9 cellular contexts compared by ENCODE assay signal in the genomic region with DNA sequence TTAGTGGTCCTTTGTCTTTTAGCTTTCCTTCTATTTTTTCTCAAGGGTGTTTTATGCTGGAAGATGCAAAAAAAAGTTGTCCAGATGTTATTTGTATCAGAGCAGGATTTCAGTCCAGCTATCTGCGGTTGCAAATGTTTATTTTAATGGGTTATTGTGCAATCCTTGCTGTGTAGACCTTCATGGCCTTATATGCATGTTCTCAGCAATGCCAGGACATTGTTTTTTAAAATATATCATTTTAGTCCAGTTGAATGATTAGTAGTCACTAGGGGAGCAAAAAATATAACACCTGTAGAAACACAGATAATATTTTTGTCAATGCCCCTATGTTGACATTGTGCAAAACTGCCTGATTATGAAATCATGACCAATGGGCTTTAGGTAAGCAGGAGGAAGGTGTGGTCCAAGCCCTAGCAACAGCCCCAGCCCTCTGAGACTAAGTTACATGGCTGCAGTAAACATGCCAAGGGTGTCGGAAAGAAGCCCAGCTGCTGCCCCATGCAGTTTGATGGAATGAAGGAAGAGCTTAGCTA.
DNase-seq lines count a peak whose midpoint lies in the region; ATAC-seq, FAIRE-seq and TF ChIP-seq lines count a peak whose summit lies in the region.
"Had no signal": no experiment of that assay in that cellular context is flagged by ENCODE, and none has a peak within 500 bp of the region (broad histone marks: within the 10 kb centered on the region; RNA-seq: fewer than 3 reads in every experiment).

No MANE protein-coding gene starts in this region.

- H3K9ac ChIP-seq in K562 (ENCODE audit: insufficient read depth in 1 of 2, low read depth in 2 of 2, low read length in 2 of 2), result no peak overlapping the region
- H3K9ac ChIP-seq in HepG2 (ENCODE audit: insufficient read depth, low read depth, low read length), result no peak overlapping the region

- H3K9me3 ChIP-seq in K562 (replicated peaks; ENCODE audit: control insufficient read depth, insufficient read depth, low read depth, low read length) (no peaks in the 10 kb centered on the region), HepG2 (ENCODE audit: low read length) (no peaks in the 10 kb centered on the region), transverse colon (no peaks in the 10 kb centered on the region)

- no peak overlapping the region for H3K4me3 ChIP-seq in K562
- no peak overlapping the region for H3K4me3 ChIP-seq in HepG2 (replicated peaks in 1 of 3; ENCODE audit: insufficient read depth in 1 of 3, low read depth in 2 of 3, low read length in 3 of 3)
- no peak overlapping the region for H3K4me3 ChIP-seq in transverse colon

- TF ChIP-seq RAD21 in K562 (CRISPR knock-in tag; conservative IDR thresholded peaks at IDR 0.05 in 1 of 2, IDR thresholded peaks at IDR 0.05 in 1 of 2), result no peak
- no peak for TF ChIP-seq RAD21 in HepG2 (CRISPR knock-in tag; IDR thresholded peaks at IDR 0.05)

- POLR2A ChIA-PET in K562 (lab: Yijun Ruan, JAX), result no interaction called here
- POLR2A ChIA-PET in HepG2 (lab: Yijun Ruan, JAX), result no interaction called here

- TF ChIP-seq EP300 in K562 (IDR thresholded peaks at IDR 0.05; ENCODE audit: low read length), result no peak
- no peak for TF ChIP-seq EP300 in HepG2 (IDR thresholded peaks at IDR 0.05; ENCODE audit: low read depth in 2 of 2, low read length in 2 of 2)
- TF ChIP-seq EP300 in HepG2 (CRISPR knock-in tag; IDR thresholded peaks at IDR 0.05; ENCODE audit: borderline replicate concordance), result no peak
- no peak for TF ChIP-seq EP300 in transverse colon (IDR thresholded peaks at IDR 0.05; ENCODE audit: low read depth)

- FAIRE-seq in K562 (lab: Jason Lieb, UNC), result no peak
- FAIRE-seq in HepG2 (lab: Jason Lieb, UNC), result no peak

- no peaks in the 10 kb centered on the region for H3K4me1 ChIP-seq in K562 (replicated peaks in 1 of 2; ENCODE audit: control insufficient read depth in 2 of 2, insufficient read depth in 2 of 2, low read length in 2 of 2)
- no peaks in the 10 kb centered on the region for H3K4me1 ChIP-seq in HepG2 (ENCODE audit: insufficient read depth, low read length)
- peaks cover 0 to 3% (median 0%) of the 10 kb centered on the region in 4 donors for H3K4me1 ChIP-seq in transverse colon

- intact Hi-C loops in K562 (cut with micrococcal nuclease) (no loop called here), HepG2 (cut with micrococcal nuclease; ENCODE audit: unreplicated experiment) (no loop called here), transverse colon (cut with DNase I; ENCODE audit: low total_unique reads) (no loop called here)

- BruUV-seq in K562 (replicated peaks; lab: Mats Ljungman, UMichigan) (no TSS peak), HepG2 (replicated peaks; lab: Mats Ljungman, UMichigan) (no TSS peak)

- no peaks in the 10 kb centered on the region for H3K9me1 ChIP-seq in K562 (ENCODE audit: control insufficient read depth, insufficient read depth, low read length)

- H3K27ac ChIP-seq in K562 (ENCODE audit: extremely low read depth, low read depth, low read length) (no peak overlapping the region), HepG2 (ENCODE audit: extremely low read length, insufficient read depth, low read length) (no peak overlapping the region), transverse colon (peak overlapping the region in 2 of 4 donors; percentile 39 to 42)

- H2AFZ ChIP-seq in K562 (ENCODE audit: low read depth, low read length), result 0 out of 2 replicates have a peak overlapping the region, but pooled peaks have one; percentile 9
- H2AFZ ChIP-seq in HepG2 (ENCODE audit: low read length), result no peak overlapping the region

- H4K20me1 ChIP-seq in K562 (replicated peaks; ENCODE audit: control insufficient read depth, insufficient read depth, low read length) (no peaks in the 10 kb centered on the region), HepG2 (ENCODE audit: insufficient read depth, low read length) (no peaks in the 10 kb centered on the region)

- no peaks in the 10 kb centered on the region for H3K27me3 ChIP-seq in K562 (ENCODE audit: control insufficient read depth in 2 of 2, insufficient read depth in 2 of 2, low read length in 2 of 2)
- H3K27me3 ChIP-seq in HepG2 (ENCODE audit: control insufficient read depth in 1 of 2, insufficient read depth in 2 of 2, low read length in 2 of 2), result no peaks in the 10 kb centered on the region
- H3K27me3 ChIP-seq in transverse colon, result no peaks in the 10 kb centered on the region

- CTCF ChIA-PET in K562 (lab: Yijun Ruan, JAX; ENCODE audit: low intra/inter-chr PET ratio), result no interaction called here
- CTCF ChIA-PET in HepG2 (lab: Yijun Ruan, JAX; ENCODE audit: low intra/inter-chr PET ratio, low total read pairs), result no interaction called here

- TF ChIP-seq CTCF in K562 (IDR thresholded peaks at IDR 0.05 in 2 of 3, conservative IDR thresholded peaks at IDR 0.05 in 1 of 3; ENCODE audit: insufficient read depth in 2 of 3, low read depth in 1 of 3, low read length in 3 of 3), result no peak
- TF ChIP-seq CTCF in HepG2 (CRISPR knock-in tag; IDR thresholded peaks at IDR 0.05), result no peak
- no peak for TF ChIP-seq CTCF in transverse colon (IDR thresholded peaks at IDR 0.05)

- H3K4me2 ChIP-seq in K562 (ENCODE audit: insufficient read depth, low read length), result no peak overlapping the region
- no peak overlapping the region for H3K4me2 ChIP-seq in HepG2 (ENCODE audit: low read depth, low read length)

- H3K79me2 ChIP-seq in K562 (ENCODE audit: control insufficient read depth, insufficient read depth, low read length), result no peaks in the 10 kb centered on the region
- no peaks in the 10 kb centered on the region for H3K79me2 ChIP-seq in HepG2 (ENCODE audit: insufficient read depth, low read length)

- in situ Hi-C loops in K562 (cut with MboI), result no loop called here
- in situ Hi-C loops in HepG2 (cut with HindIII; ENCODE audit: extremely low pct_ligation_motif_present, low pct_unique_long_range_greater_than_20kb), result no loop called here
- in situ Hi-C loops in transverse colon (cut with MboI; ENCODE audit: low pct_ligation_motif_present in 1 of 4, low pct_unique_long_range_greater_than_20kb in 1 of 4, low sequenced_read_pairs in 3 of 4), result no loop called here

- H3K36me3 ChIP-seq in K562 (ENCODE audit: control insufficient read depth, insufficient read depth, low read length) (no peaks in the 10 kb centered on the region), HepG2 (replicated peaks in 1 of 2; ENCODE audit: control insufficient read depth in 1 of 2, insufficient read depth in 2 of 2, low read length in 2 of 2) (no peaks in the 10 kb centered on the region), transverse colon (no peaks in the 10 kb centered on the region)

- 15% methylated on average over 2 of the region's 2 CpGs for WGBS in K562 (ENCODE audit: insufficient coverage, low coverage, missing lambda C conversion rate)
- WGBS in HepG2 (ENCODE audit: low lambda C conversion rate), result 9% methylated on average over 2 of the region's 2 CpGs
- 41 to 55% methylated on average over 2 of the region's 2 CpGs for WGBS in transverse colon (ENCODE audit: low coverage in 1 of 2), 2 donors

- TF ChIP-seq POLR2A in K562 (conservative IDR thresholded peaks at IDR 0.05) (no peak), HepG2 (IDR thresholded peaks at IDR 0.05; ENCODE audit: insufficient read depth in 1 of 2, low read depth in 2 of 2, low read length in 2 of 2) (no peak), transverse colon (IDR thresholded peaks at IDR 0.05) (no peak)

- DNase-seq in HuH-7.5 (ENCODE audit: low spot score), result peak; percentile 15
- no peak for DNase-seq in K562 (ENCODE audit: extremely low read depth in 1 of 4, low spot score in 3 of 4)
- no peak for DNase-seq in HepG2 (ENCODE audit: low spot score)
- DNase-seq in transverse colon, result peak; percentile 24
- DNase-seq in OCI-M2 (lab: John Stamatoyannopoulos, UW; ENCODE audit: unreplicated experiment), result no peak
- no peak for DNase-seq in stimulated activated CD4-positive, alpha-beta T cell treated with anti-CD3 and anti-CD28 coated beads, Interleukin-12 subunit alpha, Interleukin-12 subunit beta, amount 100 ng/mL, for 4 hours
- DNase-seq: activated naive CD4-positive, alpha-beta T cell treated with Interleukin-2 at 50 U/mL for 16 hours; NCI-H1092 had no signal

- ATAC-seq in K562 (no peak; the same call in 2 of the 3 replicates), HepG2 (no peak), HG03354 (IDR thresholded peaks at IDR 0.05; ENCODE audit: poor library complexity, severe bottlenecking, unreplicated experiment) (no peak)

TF ChIP-seq in K562, 482 proteins besides CTCF, POLR2A, EP300 and RAD21 (continues in another document):
- TF ChIP-seq, protein P1, sequence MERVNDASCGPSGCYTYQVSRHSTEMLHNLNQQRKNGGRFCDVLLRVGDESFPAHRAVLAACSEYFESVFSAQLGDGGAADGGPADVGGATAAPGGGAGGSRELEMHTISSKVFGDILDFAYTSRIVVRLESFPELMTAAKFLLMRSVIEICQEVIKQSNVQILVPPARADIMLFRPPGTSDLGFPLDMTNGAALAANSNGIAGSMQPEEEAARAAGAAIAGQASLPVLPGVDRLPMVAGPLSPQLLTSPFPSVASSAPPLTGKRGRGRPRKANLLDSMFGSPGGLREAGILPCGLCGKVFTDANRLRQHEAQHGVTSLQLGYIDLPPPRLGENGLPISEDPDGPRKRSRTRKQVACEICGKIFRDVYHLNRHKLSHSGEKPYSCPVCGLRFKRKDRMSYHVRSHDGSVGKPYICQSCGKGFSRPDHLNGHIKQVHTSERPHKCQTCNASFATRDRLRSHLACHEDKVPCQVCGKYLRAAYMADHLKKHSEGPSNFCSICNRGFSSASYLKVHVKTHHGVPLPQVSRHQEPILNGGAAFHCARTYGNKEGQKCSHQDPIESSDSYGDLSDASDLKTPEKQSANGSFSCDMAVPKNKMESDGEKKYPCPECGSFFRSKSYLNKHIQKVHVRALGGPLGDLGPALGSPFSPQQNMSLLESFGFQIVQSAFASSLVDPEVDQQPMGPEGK (CRISPR knock-in tag; IDR thresholded peaks at IDR 0.05; ENCODE audit: borderline replicate concordance), result no peak
- TF ChIP-seq CEBPB (tag; IDR thresholded peaks at IDR 0.05), result peak; percentile 91

TF ChIP-seq in HepG2, 621 proteins besides CTCF, POLR2A, EP300 and RAD21:
- TF ChIP-seq CEBPG (CRISPR knock-in tag; IDR thresholded peaks at IDR 0.05) (peak; percentile 54), CEBPB (IDR thresholded peaks at IDR 0.05; ENCODE audit: borderline replicate concordance, low read depth, low read length) (peak; percentile 87), KAT8 (CRISPR knock-in tag; IDR thresholded peaks at IDR 0.05) (no peak)

Comparison
In these comparisons a context has a peak if more than half of its experiments do, and no peak if none do; other contexts are left out.
1. DNase-seq: peak in HuH-7.5 (single experiment) and transverse colon (single experiment); none in K562 (0 of 4), HepG2 (single experiment), OCI-M2 (single experiment) and stimulated activated CD4-positive, alpha-beta T cell treated with anti-CD3 and anti-CD28 coated beads, Interleukin-12 subunit alpha, Interleukin-12 subunit beta, amount 100 ng/mL, for 4 hours (single experiment).